Comparison of ENCODE assay signal across 14 cellular contexts in the genomic region with DNA sequence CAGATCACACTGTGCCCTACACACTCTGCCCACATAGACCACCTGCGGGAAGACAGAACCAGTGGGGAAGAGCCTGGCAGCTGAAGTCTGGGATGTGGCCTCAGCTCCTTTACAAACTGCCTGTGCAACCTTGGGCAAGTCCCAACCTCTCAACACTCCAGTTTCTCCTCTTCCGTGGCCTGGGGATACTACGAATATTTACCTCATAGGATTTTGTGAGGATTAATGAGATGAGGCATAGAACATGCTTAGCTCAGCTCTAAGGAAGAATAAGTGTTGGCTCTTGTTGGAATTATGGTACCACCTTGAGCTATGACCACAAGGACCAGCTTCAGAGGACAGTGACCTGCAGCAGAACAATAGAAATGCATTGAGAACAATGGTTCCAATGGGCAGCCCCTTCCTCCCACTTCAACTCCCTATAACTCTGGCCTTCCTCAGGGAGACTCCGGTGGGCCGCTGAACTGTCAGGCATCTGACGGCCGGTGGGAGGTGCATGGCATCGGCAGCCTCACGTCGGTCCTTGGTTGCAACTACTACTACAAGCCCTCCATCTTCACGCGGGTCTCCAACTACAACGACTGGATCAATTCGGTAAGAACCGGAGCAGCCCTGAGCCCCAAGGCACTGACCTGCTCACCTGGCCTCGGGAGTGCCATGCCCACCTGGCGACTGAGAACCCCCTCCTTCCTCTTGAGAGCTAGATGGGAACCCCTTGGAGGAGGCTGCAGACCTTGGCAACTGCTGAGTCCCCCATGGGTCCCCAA. TPM values are rescaled to one million over a fixed set of nuclear protein-coding genes. Genes with fewer than 3 reads are reported as not detected.
DNase-seq lines count a peak whose midpoint lies in the region; ATAC-seq, FAIRE-seq and TF ChIP-seq lines count a peak whose summit lies in the region.
"Not testable (repeated sequence)": the region's sequence is repeated elsewhere in the genome, so short reads cannot be mapped to it uniquely, and the experiment has no call there.
"Had no signal": no experiment of that assay in that cellular context is flagged by ENCODE, and none has a peak within 500 bp of the region (broad histone marks: within the 10 kb centered on the region; RNA-seq: fewer than 3 reads in every experiment).

No MANE protein-coding gene starts in this region.

- not testable (repeated sequence) for H3K9ac ChIP-seq in keratinocyte (ENCODE audit: control insufficient read depth, extremely low read depth, insufficient read depth, low read length)

- H4K20me1 ChIP-seq in keratinocyte (ENCODE audit: control insufficient read depth, extremely low read depth, insufficient read depth, low read length), result not testable (repeated sequence)

- not testable (repeated sequence) for H3K79me2 ChIP-seq in keratinocyte (ENCODE audit: control insufficient read depth, insufficient read depth, low read length)

- not testable (repeated sequence) for H3K4me3 Mint-ChIP-seq in central memory CD8-positive, alpha-beta T cell; neural crest cell

- peak; percentile 82 for FAIRE-seq in keratinocyte (lab: Jason Lieb, UNC)

- not testable (repeated sequence) for DNase-seq in SJCRH30; central memory CD8-positive, alpha-beta T cell (ENCODE audit: low spot score in 2 of 2); keratinocyte (ENCODE audit: low read depth, low spot score); neural crest cell (ENCODE audit: low read depth, low spot score)

- H3K9me3 ChIP-seq in SJCRH30 (replicated peaks); keratinocyte (ENCODE audit: control insufficient read depth, low read depth, low read length): not testable (repeated sequence)

- H3K4me3 ChIP-seq in SJCRH30; keratinocyte (ENCODE audit: control insufficient read depth in 2 of 3, extremely low read depth in 1 of 3, insufficient read depth in 2 of 3, low read depth in 1 of 3, low read length in 3 of 3): not testable (repeated sequence)

- H3K27me3 Mint-ChIP-seq in central memory CD8-positive, alpha-beta T cell; neural crest cell (ENCODE audit: low read depth): not testable (repeated sequence)

- not testable (repeated sequence) for H3K9me3 Mint-ChIP-seq in central memory CD8-positive, alpha-beta T cell; neural crest cell

- peak overlapping the region; percentile 89 for H3K27ac ChIP-seq in SJCRH30
- not testable (repeated sequence) for H3K27ac ChIP-seq in keratinocyte (ENCODE audit: control insufficient read depth, insufficient read depth, low read length)

- H3K27me3 ChIP-seq in SJCRH30; keratinocyte (ENCODE audit: control insufficient read depth, extremely low read depth, insufficient read depth, low read length): not testable (repeated sequence)

- peak overlapping the region; percentile 22 for H3K27ac Mint-ChIP-seq in central memory CD8-positive, alpha-beta T cell (ENCODE audit: low read depth)
- peak overlapping the region; percentile 35 for H3K27ac Mint-ChIP-seq in neural crest cell (ENCODE audit: unreplicated experiment)

- dilution Hi-C loops in keratinocyte (cut with MboI; ENCODE audit: extremely low pct_ligation_motif_present, low sequenced_read_pairs), result not testable (repeated sequence)

- peak overlapping the region; percentile 16 for H3K4me2 ChIP-seq in keratinocyte (ENCODE audit: control insufficient read depth, extremely low read depth, insufficient read depth, low read depth, low read length)

- not testable (repeated sequence) for ATAC-seq in central memory CD8-positive, alpha-beta T cell (replicated peaks; ENCODE audit: extremely low read depth, poor library complexity, severe bottlenecking)
- ATAC-seq in esophagus mucosa, result peak; percentile 87

- H3K4me1 ChIP-seq in SJCRH30, result peaks cover 62% of the 10 kb centered on the region
- not testable (repeated sequence) for H3K4me1 ChIP-seq in keratinocyte (ENCODE audit: control insufficient read depth, extremely low read depth, insufficient read depth, low read length)

- not testable (repeated sequence) for H2AFZ ChIP-seq in keratinocyte (ENCODE audit: control insufficient read depth, low read length)

- not testable (repeated sequence) for H3K36me3 Mint-ChIP-seq in central memory CD8-positive, alpha-beta T cell (ENCODE audit: insufficient read depth)
- H3K36me3 Mint-ChIP-seq in neural crest cell (ENCODE audit: low read depth), result peaks cover 11% of the 10 kb centered on the region

- not testable (repeated sequence) for H3K4me1 Mint-ChIP-seq in central memory CD8-positive, alpha-beta T cell; neural crest cell

- not testable (repeated sequence) for TF ChIP-seq CTCF in keratinocyte (optimal IDR thresholded peaks at IDR 0.05 in 1 of 3, IDR thresholded peaks at IDR 0.05 in 1 of 3, conservative IDR thresholded peaks at IDR 0.05 in 1 of 3; ENCODE audit: extremely low read depth in 1 of 3, insufficient read depth in 2 of 3, low read length in 3 of 3); neural crest cell (conservative IDR thresholded peaks at IDR 0.05)

- not testable (repeated sequence) for H3K9me1 ChIP-seq in keratinocyte (ENCODE audit: control insufficient read depth, extremely low read depth, insufficient read depth, low read length)

- H3K36me3 ChIP-seq in SJCRH30; keratinocyte (ENCODE audit: control insufficient read depth in 2 of 2, extremely low read depth in 1 of 2, insufficient read depth in 2 of 2, low read length in 2 of 2): not testable (repeated sequence)

RNA-seq across cellular contexts. Expression of gene CELA2B, which starts 11.1 kb away (rescaled TPM):
- 18.3 and 24.2 TPM in 2 replicates for total RNA-seq in SJCRH30 (2014; rRNA removed; shearing (Covaris generic))
- total RNA-seq in esophagus mucosa, result not detected
- polyA plus RNA-seq in keratinocyte, result not detected in 3 replicates
- not detected for polyA plus RNA-seq in keratinocyte (2011; ENCODE audit: low read depth)
- polyA plus RNA-seq in keratinocyte (2011; cell fraction: cytosol; rRNA removed), result not detected in 2 replicates
- polyA plus RNA-seq in keratinocyte (2011; cell fraction: nucleus; rRNA removed), result not detected in 2 replicates
- not detected in 2 replicates for polyA plus RNA-seq in keratinocyte (2012; ENCODE audit: low replicate concordance)
- not detected in 3 replicates for polyA minus RNA-seq in keratinocyte
- polyA minus RNA-seq in keratinocyte (2011; cell fraction: cytosol; rRNA and poly(A)+ RNA removed), result not detected
- polyA minus RNA-seq in keratinocyte (2011; cell fraction: nucleus; rRNA and poly(A)+ RNA removed), result not detected in 2 replicates
- not detected in 2 replicates for total RNA-seq in neural crest cell
- total RNA-seq: A673; CD4-positive, alpha-beta memory T cell; CD4-positive, CD25-positive, alpha-beta regulatory T cell; CD8-positive, alpha-beta memory T cell; Daoy; G401; GM12878 had no signal
- polyA plus RNA-seq: AG04450; CD14-positive monocyte; CD4-positive, alpha-beta memory T cell; CD4-positive, CD25-positive, alpha-beta regulatory T cell; CD8-positive, alpha-beta memory T cell; GM12878 had no signal

RNA-seq across cellular contexts. Expression of gene CELA2A, which starts 30.5 kb away (rescaled TPM):
- 0.55 TPM in 1 of 2 replicates, not detected in the other for total RNA-seq in SJCRH30 (2014; rRNA removed; shearing (Covaris generic))
- total RNA-seq in esophagus mucosa (0.36 TPM), neural crest cell (not detected in 2 replicates)
- polyA plus RNA-seq in keratinocyte, result not detected in 3 replicates
- polyA plus RNA-seq in keratinocyte (2011; ENCODE audit: low read depth), result not detected
- not detected in 2 replicates for polyA plus RNA-seq in keratinocyte (2011; cell fraction: cytosol; rRNA removed)
- polyA plus RNA-seq in keratinocyte (2011; cell fraction: nucleus; rRNA removed), result not detected in 2 replicates
- polyA plus RNA-seq in keratinocyte (2012; ENCODE audit: low replicate concordance), result not detected in 2 replicates
- not detected in 3 replicates for polyA minus RNA-seq in keratinocyte
- not detected for polyA minus RNA-seq in keratinocyte (2011; cell fraction: cytosol; rRNA and poly(A)+ RNA removed)
- not detected in 2 replicates for polyA minus RNA-seq in keratinocyte (2011; cell fraction: nucleus; rRNA and poly(A)+ RNA removed)
- total RNA-seq: A673; CD4-positive, alpha-beta memory T cell; CD4-positive, CD25-positive, alpha-beta regulatory T cell; CD8-positive, alpha-beta memory T cell; Daoy; G401 had no signal
- polyA plus RNA-seq: AG04450; CD14-positive monocyte; CD4-positive, alpha-beta memory T cell; CD4-positive, CD25-positive, alpha-beta regulatory T cell; CD8-positive, alpha-beta memory T cell; GM12878 had no signal

RNA-seq across cellular contexts. Expression of gene CASP9, which starts 37.0 kb away (rescaled TPM):
- total RNA-seq in SJCRH30 (2014; rRNA removed; shearing (Covaris generic)), result 34.6 and 35.5 TPM in 2 replicates
- total RNA-seq in esophagus mucosa (10.1 TPM), neural crest cell (13.2 and 13.8 TPM in 2 replicates)
- polyA plus RNA-seq in keratinocyte, result 4.4 to 5.2 TPM (median 4.8 TPM) in 3 replicates
- 2.0 TPM for polyA plus RNA-seq in keratinocyte (2011; ENCODE audit: low read depth)
- 4.6 and 4.8 TPM in 2 replicates for polyA plus RNA-seq in keratinocyte (2011; cell fraction: cytosol; rRNA removed)
- 6.5 and 8.6 TPM in 2 replicates for polyA plus RNA-seq in keratinocyte (2011; cell fraction: nucleus; rRNA removed)
- polyA plus RNA-seq in keratinocyte (2012; ENCODE audit: low replicate concordance), result 3.3 and 4.1 TPM in 2 replicates
- polyA minus RNA-seq in keratinocyte, result 3.0 to 7.3 TPM (median 4.3 TPM) in 3 replicates
- 9.8 TPM for polyA minus RNA-seq in keratinocyte (2011; cell fraction: cytosol; rRNA and poly(A)+ RNA removed)
- polyA minus RNA-seq in keratinocyte (2011; cell fraction: nucleus; rRNA and poly(A)+ RNA removed), result 3.7 and 5.0 TPM in 2 replicates

RNA-seq across cellular contexts. Expression of gene DNAJC16, which starts 39.6 kb away (rescaled TPM):
- total RNA-seq in SJCRH30 (2014; rRNA removed; shearing (Covaris generic)), result 19.6 and 23.2 TPM in 2 replicates
- total RNA-seq in esophagus mucosa (19.8 TPM), neural crest cell (21.5 and 23.6 TPM in 2 replicates)
- 12.8 to 15.5 TPM (median 13.7 TPM) in 3 replicates for polyA plus RNA-seq in keratinocyte
- 4.4 TPM for polyA plus RNA-seq in keratinocyte (2011; ENCODE audit: low read depth)
- 3.6 and 6.3 TPM in 2 replicates for polyA plus RNA-seq in keratinocyte (2011; cell fraction: cytosol; rRNA removed)
- polyA plus RNA-seq in keratinocyte (2011; cell fraction: nucleus; rRNA removed), result 26.0 and 29.2 TPM in 2 replicates
- polyA plus RNA-seq in keratinocyte (2012; ENCODE audit: low replicate concordance), result 6.3 and 7.7 TPM in 2 replicates
- polyA minus RNA-seq in keratinocyte, result 9.1 to 26.1 TPM (median 25.0 TPM) in 3 replicates
- 7.5 TPM for polyA minus RNA-seq in keratinocyte (2011; cell fraction: cytosol; rRNA and poly(A)+ RNA removed)
- 26.6 and 46.9 TPM in 2 replicates for polyA minus RNA-seq in keratinocyte (2011; cell fraction: nucleus; rRNA and poly(A)+ RNA removed)

RNA-seq across cellular contexts. Expression of gene CTRC, which starts 48.8 kb away (rescaled TPM):
- 0.12 and 0.28 TPM in 2 replicates for total RNA-seq in SJCRH30 (2014; rRNA removed; shearing (Covaris generic))
- total RNA-seq in esophagus mucosa (not detected), neural crest cell (0.40 TPM in 1 of 2 replicates, not detected in the other)
- not detected in 3 replicates for polyA plus RNA-seq in keratinocyte
- polyA plus RNA-seq in keratinocyte (2011; ENCODE audit: low read depth), result not detected
- not detected in 2 replicates for polyA plus RNA-seq in keratinocyte (2011; cell fraction: cytosol; rRNA removed)
- polyA plus RNA-seq in keratinocyte (2011; cell fraction: nucleus; rRNA removed), result 0.06 and 0.13 TPM in 2 replicates
- polyA plus RNA-seq in keratinocyte (2012; ENCODE audit: low replicate concordance), result not detected in 2 replicates
- polyA minus RNA-seq in keratinocyte, result not detected in 3 replicates
- not detected for polyA minus RNA-seq in keratinocyte (2011; cell fraction: cytosol; rRNA and poly(A)+ RNA removed)
- not detected in 2 replicates for polyA minus RNA-seq in keratinocyte (2011; cell fraction: nucleus; rRNA and poly(A)+ RNA removed)
- total RNA-seq: CD8-positive, alpha-beta memory T cell; Daoy; G401 had no signal
- polyA plus RNA-seq: AG04450; CD14-positive monocyte; CD4-positive, alpha-beta memory T cell; CD4-positive, CD25-positive, alpha-beta regulatory T cell; CD8-positive, alpha-beta memory T cell had no signal

Comparison
In these comparisons a context has a peak if more than half of its experiments do, and no peak if none do; other contexts are left out.
1. RNA of gene CELA2B, which starts 11.1 kb away (total RNA-seq): 18.3 to 24.2 TPM in SJCRH30; not detected in esophagus mucosa (single experiment) and not detected in neural crest cell; every median in the first group is over 10 times any median in the second.